30 cellular contexts compared by ENCODE assay signal in the genomic region with DNA sequence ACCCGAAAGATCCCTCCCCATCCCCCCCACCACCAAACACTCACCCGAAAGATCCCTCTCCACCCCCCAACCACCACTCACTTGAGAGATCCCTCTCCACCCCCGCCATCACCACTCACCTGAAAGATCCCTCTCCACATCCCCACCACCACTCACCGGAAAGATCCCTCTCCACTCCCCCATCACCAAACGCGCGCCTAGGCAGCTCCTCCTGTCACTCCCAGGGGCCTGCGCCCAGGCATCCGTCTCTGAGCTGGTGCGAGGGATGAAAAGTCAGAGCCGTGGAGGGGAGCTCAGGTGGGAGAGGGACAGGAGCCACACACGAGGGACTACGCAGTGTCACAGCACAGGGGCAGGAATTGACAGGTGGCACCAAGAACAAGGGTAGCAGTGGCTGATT. TPM values are rescaled to one million over a fixed set of nuclear protein-coding genes. Genes with fewer than 3 reads are reported as not detected.
"Had no signal": no experiment of that assay in that cellular context is flagged by ENCODE, and none has a peak within 500 bp of the region (broad histone marks: within the 10 kb centered on the region; RNA-seq: fewer than 3 reads in every experiment).

No MANE protein-coding gene starts in this region.

- H3K4me3 Mint-ChIP-seq: activated CD8-positive, alpha-beta T cell treated with anti-CD3 and anti-CD28 coated beads for 36 hours; activated naive CD8-positive, alpha-beta T cell treated with anti-CD3 and anti-CD28 coated beads, Interleukin-2, amount 10 ng/mL, durations not matched to agents 7 days and 5 days had no signal

- H3K36me3 Mint-ChIP-seq: activated naive CD8-positive, alpha-beta T cell treated with anti-CD3 and anti-CD28 coated beads, Interleukin-2, amount 10 ng/mL, durations not matched to agents 7 days and 5 days had no signal

- H3K9me3 ChIP-seq: adrenal gland, SJCRH30, SK-N-SH had no signal

- H3K4me3 ChIP-seq: adrenal gland, SJCRH30 had no signal

- H3K9me3 Mint-ChIP-seq: activated CD8-positive, alpha-beta T cell treated with anti-CD3 and anti-CD28 coated beads for 36 hours; activated naive CD8-positive, alpha-beta T cell treated with anti-CD3 and anti-CD28 coated beads, Interleukin-2, amount 10 ng/mL, durations not matched to agents 7 days and 5 days had no signal

- H3K27ac Mint-ChIP-seq: activated CD8-positive, alpha-beta T cell treated with anti-CD3 and anti-CD28 coated beads for 36 hours; activated naive CD8-positive, alpha-beta T cell treated with anti-CD3 and anti-CD28 coated beads, Interleukin-2, amount 10 ng/mL, durations not matched to agents 7 days and 5 days had no signal

- H3K4me1 ChIP-seq: SJCRH30 had no signal

- DNase-seq: activated CD4-positive, alpha-beta T cell treated with anti-CD3 and anti-CD28 coated beads for 4 hours; activated CD8-positive, alpha-beta memory T cell treated with anti-CD3 and anti-CD28 coated beads, Interleukin-2, amount 50 U/mL, for 4 hours; activated CD8-positive, alpha-beta T cell treated with anti-CD3 and anti-CD28 coated beads for 36 hours; activated naive CD4-positive, alpha-beta T cell treated with anti-CD3 and anti-CD28 coated beads, Interleukin-2, amount 50 U/mL, for 16 hours; activated naive CD8-positive, alpha-beta T cell treated with anti-CD3 and anti-CD28 coated beads, Interleukin-2, amount 10 ng/mL, durations not matched to agents 7 days and 5 days; adrenal gland; anterior cingulate cortex; central memory CD4-positive, alpha-beta T cell; KG1; NCI-H1092; NCI-H1417; NCI-H2029; NCI-H2107; NCI-H2171 treated with DMSO at 0.1 percent for 48 hours; NCI-H226; NCI-H526 treated with DMSO at 0.1 percent for 48 hours; NCI-H82; NK-92 treated with Interleukin-12 subunit alpha and Interleukin-12 subunit beta, amount 100 ng/mL, for 24 hours; OCI-M1; Right ventricle myocardium superior; RPMI8226; SJCRH30; SK-N-SH; T-helper 1 cell; WERI-Rb-1 had no signal

- H3K27me3 ChIP-seq: adrenal gland, SJCRH30 had no signal

- H3K27me3 Mint-ChIP-seq: activated CD8-positive, alpha-beta T cell treated with anti-CD3 and anti-CD28 coated beads for 36 hours; activated naive CD8-positive, alpha-beta T cell treated with anti-CD3 and anti-CD28 coated beads, Interleukin-2, amount 10 ng/mL, durations not matched to agents 7 days and 5 days had no signal

- H3K27ac ChIP-seq: SJCRH30, WERI-Rb-1 had no signal

- H3K36me3 ChIP-seq: adrenal gland, SJCRH30, WERI-Rb-1 had no signal

RNA-seq across cellular contexts. Expression of a gene that starts 55.6 kb away (rescaled TPM):
- total RNA-seq: activated CD8-positive, alpha-beta T cell treated with anti-CD3 and anti-CD28 coated beads for 36 hours; activated naive CD8-positive, alpha-beta T cell treated with anti-CD3 and anti-CD28 coated beads, Interleukin-2, amount 10 ng/mL, durations not matched to agents 7 days and 5 days; adrenal gland; bronchial epithelial cell; LHCN-M2; MCF 10A; NCI-H460; SJCRH30; T-helper 2 cell treated with Interferon-gamma antibody and Interleukin-4, amounts not matched to agents 100 ng/mL and 5 ng/mL, for 36 hours had no signal
- polyA plus RNA-seq: SK-N-SH had no signal
